In the genomic region with DNA sequence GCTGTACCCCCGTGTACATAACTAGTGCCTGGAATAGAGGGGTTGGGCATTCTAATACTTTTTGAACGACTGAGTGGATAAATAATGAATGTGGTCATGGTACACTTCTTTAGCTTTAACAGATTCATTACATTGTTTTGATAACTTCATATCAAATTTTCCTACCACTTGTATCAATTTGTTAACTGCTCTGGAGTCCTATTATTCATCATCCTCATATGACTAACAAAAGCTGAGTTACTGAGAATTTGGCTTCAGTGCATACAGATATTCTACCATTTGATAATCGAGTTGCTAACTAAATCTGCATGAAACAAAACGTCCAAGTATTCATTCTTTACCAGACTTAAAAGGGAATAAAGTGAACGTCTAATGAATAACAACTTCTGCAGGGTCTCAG, we compare ENCODE assay signal across 25 cellular contexts. TPM values are rescaled to one million over a fixed set of nuclear protein-coding genes. Genes with fewer than 3 reads are reported as not detected.
DNase-seq lines count a peak whose midpoint lies in the region; ATAC-seq, FAIRE-seq and TF ChIP-seq lines count a peak whose summit lies in the region.
"Had no signal": no experiment of that assay in that cellular context is flagged by ENCODE, and none has a peak within 500 bp of the region (broad histone marks: within the 10 kb centered on the region; RNA-seq: fewer than 3 reads in every experiment).

No MANE protein-coding gene starts in this region.

- H3K23ac ChIP-seq in IMR-90 (ENCODE audit: low read depth, low read length), result no peak overlapping the region

- no peak overlapping the region for H4K5ac ChIP-seq in IMR-90 (ENCODE audit: low read depth, low read length)

- H2BK20ac ChIP-seq in IMR-90 (ENCODE audit: low read depth, low read length), result no peak overlapping the region

- H3K18ac ChIP-seq in IMR-90 (ENCODE audit: low read depth, low read length), result no peak overlapping the region

- peak; percentile 27 for FAIRE-seq in GM12878 (lab: Jason Lieb, UNC)
- FAIRE-seq: G401.6, HTR-8/SVneo had no signal

- WGBS in IMR-90 (ENCODE audit: extremely low coverage in 2 of 2, insufficient read length in 1 of 2), 2 experiments, result no CpG with 5 or more reads among the region's 5 CpGs
- WGBS in GM12878 (ENCODE audit: insufficient coverage, insufficient replicate concordance, low lambda C conversion rate, missing lambda C conversion rate), result 3% methylated on average over 5 of the region's 5 CpGs

- H2AK9ac ChIP-seq in IMR-90 (replicated peaks; ENCODE audit: low read depth, low read length, poor library complexity), result no peak overlapping the region

- no TSS peak for BruUV-seq in IMR-90 (replicated peaks; lab: Mats Ljungman, UMichigan)
- BruUV-seq in GM12878 (replicated peaks; lab: Mats Ljungman, UMichigan), result no TSS peak

- dilution Hi-C loops in IMR-90 (cut with HindIII; ENCODE audit: low sequenced_read_pairs, unreplicated experiment), result no loop called here

- peaks cover 4% of the 10 kb centered on the region; the same call in 1 of the 2 replicates for H3K9me1 ChIP-seq in IMR-90 (ENCODE audit: insufficient read depth, low read length)

- H3K4me1 ChIP-seq in ACC112 (ENCODE audit: control insufficient read depth, insufficient read depth, low read length, unreplicated experiment) (peaks cover 26% of the 10 kb centered on the region), IMR-90 (ENCODE audit: control insufficient read depth, insufficient read depth, low read length) (peaks cover 2% of the 10 kb centered on the region; the same call in 1 of the 2 replicates), GM12878 (ENCODE audit: control insufficient read depth, insufficient read depth, low read length) (no peaks in the 10 kb centered on the region)
- H3K4me1 ChIP-seq: HAP-1 had no signal

- TF ChIP-seq RAD21 in IMR-90 (IDR thresholded peaks at IDR 0.05; ENCODE audit: low read length) (no peak), GM12878 (IDR thresholded peaks at IDR 0.05; ENCODE audit: insufficient read depth, low read depth, low read length) (no peak)

- H3K36me3 ChIP-seq in ACC112 (ENCODE audit: insufficient read depth, low read length) (no peaks in the 10 kb centered on the region), IMR-90 (ENCODE audit: control insufficient read depth, insufficient read depth, low read length) (no peaks in the 10 kb centered on the region), GM12878 (ENCODE audit: control insufficient read depth in 2 of 2, insufficient read depth in 2 of 2, low read length in 1 of 2) (no peaks in the 10 kb centered on the region)
- H3K36me3 ChIP-seq: HAP-1 had no signal

- H3K79me1 ChIP-seq in IMR-90 (ENCODE audit: low read depth in 1 of 2, low read length in 2 of 2), result peaks cover 0 to 5% of the 10 kb centered on the region in 2 experiments; a peak in 1 of 4 replicates

- H2BK15ac ChIP-seq in IMR-90 (ENCODE audit: low read depth, low read length), result no peak overlapping the region

- H2AFZ ChIP-seq in ACC112 (ENCODE audit: low read length, unreplicated experiment), result peak overlapping the region; percentile 21
- H2AFZ ChIP-seq in IMR-90 (replicated peaks; ENCODE audit: low read length, poor library complexity), result no peak overlapping the region
- no peak overlapping the region for H2AFZ ChIP-seq in GM12878 (ENCODE audit: control insufficient read depth, low read depth, low read length)
- H2AFZ ChIP-seq: PC-9 had no signal

- H3K56ac ChIP-seq in IMR-90 (ENCODE audit: extremely low read depth, insufficient read depth, low read length), result no peak overlapping the region

- no peak overlapping the region for H2BK5ac ChIP-seq in IMR-90 (ENCODE audit: low read depth, low read length, poor library complexity, severe bottlenecking)

- H4K8ac ChIP-seq in IMR-90 (ENCODE audit: low read depth in 2 of 2, low read length in 2 of 2), result no peak overlapping the region

- H3K4me3 ChIP-seq in ACC112 (ENCODE audit: low read depth, low read length) (no peak overlapping the region), IMR-90 (ENCODE audit: insufficient read depth, low read depth, low read length) (no peak overlapping the region), GM12878 (no peak overlapping the region), foreskin fibroblast (ENCODE audit: low read depth in 1 of 2, low read length in 2 of 2) (no peak overlapping the region)
- H3K4me3 ChIP-seq: HAP-1, PC-9 had no signal

- POLR2A ChIA-PET in IMR-90 (lab: Charles Lee; ENCODE audit: unreplicated experiment) (no interaction called here), GM12878 (lab: Charles Lee) (no interaction called here)

- TF ChIP-seq EP300 in GM12878 (IDR thresholded peaks at IDR 0.05; ENCODE audit: borderline replicate concordance in 1 of 2, control insufficient read depth in 1 of 2, low read depth in 2 of 2, low read length in 2 of 2), result no peak

- DNase-seq in IMR-90 (peak; percentile 27), GM12878 (ENCODE audit: low read depth, low spot score) (no peak), foreskin fibroblast (peak; percentile 8 to 34), iPS-NIHi7 (ENCODE audit: extremely low spot score) (no peak), NCI-H1048 (lab: John Stamatoyannopoulos, UW) (no peak)
- DNase-seq in stimulated activated CD4-positive, alpha-beta T cell treated with anti-CD3 and anti-CD28 coated beads, Interleukin-15, amount 100 ng/mL, for 24 hours, result no peak
- DNase-seq: AML-193; C1 segment of cervical spinal cord; CD8-positive, alpha-beta memory T cell; NCI-H1417 treated with DMSO at 0.1 percent for 48 hours; NCI-H1930; NCI-H2227 treated with DMSO at 0.1 percent for 48 hours; NCI-H510A; NCI-H748 treated with DMSO at 0.1 percent for 48 hours; PC-9; SIG-M5; T-cell had no signal

- H3K9ac ChIP-seq in IMR-90 (ENCODE audit: low read depth, low read length) (no peak overlapping the region), GM12878 (ENCODE audit: control insufficient read depth, insufficient read depth, low read length) (no peak overlapping the region)
- H3K9ac ChIP-seq: KMS-11 had no signal

- no peak overlapping the region for H4K91ac ChIP-seq in IMR-90 (ENCODE audit: insufficient read depth, low read depth, low read length)

- H3K9me3 ChIP-seq in IMR-90 (ENCODE audit: control insufficient read depth, insufficient read depth, low read length) (no peaks in the 10 kb centered on the region), GM12878 (replicated peaks; ENCODE audit: control insufficient read depth, insufficient read depth, low read length) (no peaks in the 10 kb centered on the region)
- H3K9me3 ChIP-seq: HAP-1 had no signal

- CTCF ChIA-PET in IMR-90 (lab: Yijun Ruan, JAX) (no interaction called here), GM12878 (lab: Yijun Ruan, JAX) (no interaction called here)

- no peak for TF ChIP-seq CTCF in IMR-90 (conservative IDR thresholded peaks at IDR 0.05; ENCODE audit: low read depth, low read length)
- TF ChIP-seq CTCF in GM12878 (IDR thresholded peaks at IDR 0.05 in 2 of 3, conservative IDR thresholded peaks at IDR 0.05 in 1 of 3; ENCODE audit: control insufficient read depth in 2 of 3, extremely low read depth in 1 of 3, insufficient read depth in 1 of 3, low read depth in 3 of 3, low read length in 3 of 3), result no peak
- no peak for TF ChIP-seq CTCF in foreskin fibroblast (IDR thresholded peaks at IDR 0.05; ENCODE audit: low read depth, low read length)

- intact Hi-C loops in IMR-90 (cut with micrococcal nuclease) (no loop called here), GM12878 (cut with micrococcal nuclease; ENCODE audit: unreplicated experiment) (no loop called here)

- H2AK5ac ChIP-seq in IMR-90 (ENCODE audit: low read depth, low read length), result no peak overlapping the region

- no peaks in the 10 kb centered on the region for H3K79me2 ChIP-seq in ACC112 (ENCODE audit: control insufficient read depth, insufficient read depth, low read length, unreplicated experiment)
- H3K79me2 ChIP-seq in GM12878 (ENCODE audit: control insufficient read depth, insufficient read depth, low read length), result no peaks in the 10 kb centered on the region

- H2BK120ac ChIP-seq in IMR-90 (ENCODE audit: low read depth, low read length), result no peak overlapping the region

- no peak overlapping the region for H3K27ac ChIP-seq in ACC112 (ENCODE audit: low read depth, low read length)
- no peak overlapping the region for H3K27ac ChIP-seq in IMR-90 (ENCODE audit: insufficient read depth, low read length)
- H3K27ac ChIP-seq in GM12878 (ENCODE audit: control insufficient read depth, insufficient read depth), result no peak overlapping the region
- H3K27ac ChIP-seq: 22Rv1, KMS-11, PC-9, RWPE1 had no signal

- H3K27me3 ChIP-seq in ACC112 (ENCODE audit: insufficient read depth, low read length) (no peaks in the 10 kb centered on the region), IMR-90 (ENCODE audit: control insufficient read depth, insufficient read depth, low read length) (no peaks in the 10 kb centered on the region), GM12878 (replicated peaks in 1 of 2; ENCODE audit: control insufficient read depth in 2 of 2, insufficient read depth in 2 of 2, low read length in 1 of 2) (no peaks in the 10 kb centered on the region)

- TF ChIP-seq POLR2A in IMR-90 (IDR thresholded peaks at IDR 0.05; ENCODE audit: low read depth, low read length), result no peak
- no peak for TF ChIP-seq POLR2A in GM12878 (IDR thresholded peaks at IDR 0.05; ENCODE audit: low read depth, low read length)

- RAD21 ChIA-PET in GM12878 (lab: Charles Lee; ENCODE audit: unreplicated experiment), result no interaction called here

- no peak overlapping the region for H3K4ac ChIP-seq in IMR-90 (ENCODE audit: low read depth, low read length)

- H3K4me2 ChIP-seq in IMR-90 (ENCODE audit: low read depth, low read length), result no peak overlapping the region
- H3K4me2 ChIP-seq in GM12878 (ENCODE audit: control insufficient read depth, insufficient read depth), result no peak overlapping the region
- H3K4me2 ChIP-seq: KMS-11, PC-9 had no signal

- in situ Hi-C loops in IMR-90 (cut with MboI; ENCODE audit: low sequenced_read_pairs) (no loop called here), GM12878 (cut with MboI) (no loop called here)

- ATAC-seq in IMR-90 (ENCODE audit: low read depth) (no peak), GM12878 (no peak), GM19395 (IDR thresholded peaks at IDR 0.05; ENCODE audit: unreplicated experiment) (no peak)
- ATAC-seq: T-cell had no signal

- SMC1A ChIA-PET in GM12878 (lab: Charles Lee; ENCODE audit: uncharacterized antibody, unreplicated experiment), result no interaction called here

- H4K20me1 ChIP-seq in IMR-90 (ENCODE audit: insufficient read depth, low read length), result no peaks in the 10 kb centered on the region
- no peaks in the 10 kb centered on the region for H4K20me1 ChIP-seq in GM12878 (ENCODE audit: control insufficient read depth, insufficient read depth)

- no peak overlapping the region for H3K14ac ChIP-seq in IMR-90 (replicated peaks; ENCODE audit: low read depth, low read length)

RNA-seq across cellular contexts. Expression of a gene that starts 31.7 kb away (rescaled TPM):
- total RNA-seq in IMR-90 (2012; rRNA removed), result 5.4 and 5.6 TPM in 2 replicates
- polyA plus RNA-seq in IMR-90 (2012; rRNA removed), result 4.1 and 4.8 TPM in 2 replicates
- polyA plus RNA-seq in IMR-90 (2012; cell fraction: cytosol; rRNA removed), result 3.5 and 3.9 TPM in 2 replicates
- 9.0 and 13.8 TPM in 2 replicates for polyA plus RNA-seq in IMR-90 (2012; cell fraction: nucleus; rRNA removed; ENCODE audit: low replicate concordance)
- total RNA-seq in GM12878 (2013; cell fraction: nucleolus; rRNA removed), result 0.50 and 0.61 TPM in 2 replicates
- total RNA-seq in GM12878 (2014; rRNA removed), result 0.51 and 0.87 TPM in 2 replicates
- 0.55 and 0.94 TPM in 2 replicates for total RNA-seq in GM12878 (2014; rRNA removed; fragmentation: Illumina TruSeq; extraction: Trizol)
- total RNA-seq in GM12878 (2021), result 0.64 and 0.77 TPM in 2 replicates
- polyA plus RNA-seq in GM12878 (2011; ENCODE audit: low read depth), result 0.26 TPM
- not detected in 2 replicates for polyA plus RNA-seq in GM12878 (2011; rRNA removed)
- polyA plus RNA-seq in GM12878 (2011; cell fraction: cytosol; rRNA removed), result 0.06 TPM in 1 of 2 replicates, not detected in the other
- not detected in 2 replicates for polyA plus RNA-seq in GM12878 (2011; cell fraction: nucleus; rRNA removed)
- polyA plus RNA-seq in GM12878 (2012), result 0.14 and 0.66 TPM in 2 replicates
- polyA plus RNA-seq in GM12878 (2014; fragmentation: Illumina TruSeq; extraction: Trizol), result 0.68 and 1.00 TPM in 2 replicates
- under 1 TPM; 0.26 to 0.79 TPM for polyA plus RNA-seq in GM12878 (2014; fragmentation: Nextera tagmentation; extraction: Ambion mirVana)
- 0.38 and 0.46 TPM in 2 replicates for polyA plus RNA-seq in GM12878 (2014; rRNA removed)
- polyA plus RNA-seq in GM12878 (2016; fragmentation: Nextera tagmentation; extraction: Ambion mirVana), result 1 to 10 TPM; 5.1 to 6.4 TPM
- not detected in 2 replicates for polyA minus RNA-seq in GM12878 (2011; rRNA and poly(A)+ RNA removed)
- polyA minus RNA-seq in GM12878 (2011; cell fraction: cytosol; rRNA and poly(A)+ RNA removed), result not detected in 2 replicates
- polyA minus RNA-seq in GM12878 (2011; cell fraction: nucleus; rRNA and poly(A)+ RNA removed), result not detected in 2 replicates

Comparison
In these comparisons a context has a peak if more than half of its experiments do, and no peak if none do; other contexts are left out.
1. DNase-seq: peak in IMR-90 (single experiment) and foreskin fibroblast (2 of 2); none in GM12878 (single experiment), stimulated activated CD4-positive, alpha-beta T cell treated with anti-CD3 and anti-CD28 coated beads, Interleukin-15, amount 100 ng/mL, for 24 hours (single experiment), iPS-NIHi7 (single experiment) and NCI-H1048 (single experiment).